In genomic region chr7:98291717-98292116, GRCh38 we compare ENCODE assay signal across 16 cellular contexts. TPM values are rescaled to one million over a fixed set of nuclear protein-coding genes. Genes with fewer than 3 reads are reported as not detected.
DNase-seq lines count a peak whose midpoint lies in the region; ATAC-seq and TF ChIP-seq lines count a peak whose summit lies in the region.
"Had no signal": no experiment of that assay in that cellular context is flagged by ENCODE, and none has a peak within 500 bp of the region (broad histone marks: within the 10 kb centered on the region; RNA-seq: fewer than 3 reads in every experiment).

No MANE protein-coding gene starts in this region.

- intact Hi-C loops in IMR-90 (cut with micrococcal nuclease), result no loop called here

- H3K4me3 ChIP-seq in IMR-90 (ENCODE audit: insufficient read depth, low read depth, low read length) (no peak overlapping the region), choroid plexus epithelial cell (ENCODE audit: low read depth, low read length) (no peak overlapping the region)
- H3K4me3 ChIP-seq: coronary artery, Peyer's patch had no signal

- in situ Hi-C loops in IMR-90 (cut with MboI; ENCODE audit: low sequenced_read_pairs), result no loop called here

- no peak for ATAC-seq in IMR-90 (ENCODE audit: low read depth)
- ATAC-seq in activated CD8-positive, alpha-beta memory T cell treated with anti-CD3 and anti-CD28 coated beads, Interleukin-2, amount 10 ng/mL, durations not matched to agents 7 days and 5 days, result no peak

- no peak overlapping the region for H3K9ac ChIP-seq in IMR-90 (ENCODE audit: low read depth, low read length)

- H2BK5ac ChIP-seq in IMR-90 (ENCODE audit: low read depth, low read length, poor library complexity, severe bottlenecking), result no peak overlapping the region

- H4K20me1 ChIP-seq in IMR-90 (ENCODE audit: insufficient read depth, low read length), result peaks cover 74% of the 10 kb centered on the region

- H3K27ac Mint-ChIP-seq in osteocyte (ENCODE audit: unreplicated experiment), result no peak overlapping the region
- H3K27ac Mint-ChIP-seq in activated CD8-positive, alpha-beta memory T cell treated with anti-CD3 and anti-CD28 coated beads, Interleukin-2, amount 10 ng/mL, durations not matched to agents 7 days and 5 days, result no peak overlapping the region
- H3K27ac Mint-ChIP-seq: activated naive CD8-positive, alpha-beta T cell; natural killer cell had no signal

- H3K27ac ChIP-seq in IMR-90 (ENCODE audit: insufficient read depth, low read length), result no peak overlapping the region
- H3K27ac ChIP-seq: coronary artery, Peyer's patch had no signal

- no peak overlapping the region for H2BK120ac ChIP-seq in IMR-90 (ENCODE audit: low read depth, low read length)

- H3K9me3 Mint-ChIP-seq in osteocyte (ENCODE audit: unreplicated experiment), result no peaks in the 10 kb centered on the region
- H3K9me3 Mint-ChIP-seq in activated CD8-positive, alpha-beta memory T cell treated with anti-CD3 and anti-CD28 coated beads, Interleukin-2, amount 10 ng/mL, durations not matched to agents 7 days and 5 days (ENCODE audit: low read depth), result no peaks in the 10 kb centered on the region
- H3K9me3 Mint-ChIP-seq: natural killer cell had no signal

- H3K18ac ChIP-seq in IMR-90 (ENCODE audit: low read depth, low read length), result no peak overlapping the region

- dilution Hi-C loops in IMR-90 (cut with HindIII; ENCODE audit: low sequenced_read_pairs, unreplicated experiment), result no loop called here

- no peak overlapping the region for H2AFZ ChIP-seq in IMR-90 (replicated peaks; ENCODE audit: low read length, poor library complexity)

- peak overlapping the region; percentile 9 for H2AK9ac ChIP-seq in IMR-90 (replicated peaks; ENCODE audit: low read depth, low read length, poor library complexity)

- DNase-seq in DMS53 (lab: John Stamatoyannopoulos, UW) (peak; percentile 19), DMS53 treated with DMSO at 0.1 percent for 48 hours (lab: John Stamatoyannopoulos, UW; ENCODE audit: unreplicated experiment) (no peak), IMR-90 (no peak), choroid plexus epithelial cell (ENCODE audit: low read depth) (no peak), osteocyte (ENCODE audit: extremely low spot score, unreplicated experiment) (no peak), AG08395 (ENCODE audit: low spot score) (no peak), OCI-M2 (lab: John Stamatoyannopoulos, UW; ENCODE audit: unreplicated experiment) (no peak)
- DNase-seq in activated CD8-positive, alpha-beta memory T cell treated with anti-CD3 and anti-CD28 coated beads, Interleukin-2, amount 10 ng/mL, durations not matched to agents 7 days and 5 days, result no peak
- DNase-seq: 8988T, islet precursor cell, natural killer cell, NCI-H2171, Peyer's patch, small intestine had no signal

- TF ChIP-seq CTCF in IMR-90 (conservative IDR thresholded peaks at IDR 0.05; ENCODE audit: low read depth, low read length) (0 out of 2 replicates have a peak, but pooled peaks have one; percentile 13), choroid plexus epithelial cell (conservative IDR thresholded peaks at IDR 0.05; ENCODE audit: low read depth, low read length) (peak; percentile 42), osteocyte (IDR thresholded peaks at IDR 0.05) (peak; percentile 10)

- peaks cover 4% of the 10 kb centered on the region for H3K9me1 ChIP-seq in IMR-90 (ENCODE audit: insufficient read depth, low read length)

- H3K79me1 ChIP-seq in IMR-90 (ENCODE audit: low read depth in 1 of 2, low read length in 2 of 2), result peaks cover 12 to 69% of the 10 kb centered on the region in 2 experiments

- H2BK15ac ChIP-seq in IMR-90 (ENCODE audit: low read depth, low read length), result no peak overlapping the region

- no peak for TF ChIP-seq POLR2A in IMR-90 (IDR thresholded peaks at IDR 0.05; ENCODE audit: low read depth, low read length)

- no peak overlapping the region for H2BK20ac ChIP-seq in IMR-90 (ENCODE audit: low read depth, low read length)

- no peak overlapping the region for H4K5ac ChIP-seq in IMR-90 (ENCODE audit: low read depth, low read length)

- peaks cover 5% of the 10 kb centered on the region; the same call in 1 of the 2 replicates for H3K4me1 ChIP-seq in IMR-90 (ENCODE audit: control insufficient read depth, insufficient read depth, low read length)

- no peak overlapping the region for H3K4me2 ChIP-seq in IMR-90 (ENCODE audit: low read depth, low read length)

- H3K36me3 Mint-ChIP-seq in osteocyte (ENCODE audit: unreplicated experiment), result peaks cover 18% of the 10 kb centered on the region
- H3K36me3 Mint-ChIP-seq in activated CD8-positive, alpha-beta memory T cell treated with anti-CD3 and anti-CD28 coated beads, Interleukin-2, amount 10 ng/mL, durations not matched to agents 7 days and 5 days, result no peaks in the 10 kb centered on the region
- H3K36me3 Mint-ChIP-seq: activated naive CD8-positive, alpha-beta T cell; natural killer cell had no signal

- no peaks in the 10 kb centered on the region for H3K9me3 ChIP-seq in IMR-90 (ENCODE audit: control insufficient read depth, insufficient read depth, low read length)
- H3K9me3 ChIP-seq: Peyer's patch had no signal

- no peak overlapping the region for H3K23ac ChIP-seq in IMR-90 (ENCODE audit: low read depth, low read length)

- H3K27me3 ChIP-seq in IMR-90 (ENCODE audit: control insufficient read depth, insufficient read depth, low read length), result no peaks in the 10 kb centered on the region
- H3K27me3 ChIP-seq: Peyer's patch had no signal

- H3K27me3 Mint-ChIP-seq in osteocyte (ENCODE audit: unreplicated experiment), result no peaks in the 10 kb centered on the region
- H3K27me3 Mint-ChIP-seq in activated CD8-positive, alpha-beta memory T cell treated with anti-CD3 and anti-CD28 coated beads, Interleukin-2, amount 10 ng/mL, durations not matched to agents 7 days and 5 days, result no peaks in the 10 kb centered on the region
- H3K27me3 Mint-ChIP-seq: activated naive CD8-positive, alpha-beta T cell had no signal

- POLR2A ChIA-PET in IMR-90 (lab: Charles Lee; ENCODE audit: unreplicated experiment), result no interaction called here

- peaks cover 31% of the 10 kb centered on the region for H3K4me1 Mint-ChIP-seq in osteocyte (ENCODE audit: unreplicated experiment)
- peaks cover 1% of the 10 kb centered on the region for H3K4me1 Mint-ChIP-seq in activated CD8-positive, alpha-beta memory T cell treated with anti-CD3 and anti-CD28 coated beads, Interleukin-2, amount 10 ng/mL, durations not matched to agents 7 days and 5 days
- H3K4me1 Mint-ChIP-seq: natural killer cell had no signal

- H2AK5ac ChIP-seq in IMR-90 (ENCODE audit: low read depth, low read length), result no peak overlapping the region

- H3K36me3 ChIP-seq in IMR-90 (ENCODE audit: control insufficient read depth, insufficient read depth, low read length), result peaks cover 56% of the 10 kb centered on the region

- H3K56ac ChIP-seq in IMR-90 (ENCODE audit: extremely low read depth, insufficient read depth, low read length), result no peak overlapping the region

- no peak overlapping the region for H3K4ac ChIP-seq in IMR-90 (ENCODE audit: low read depth, low read length)

- TF ChIP-seq RAD21 in IMR-90 (IDR thresholded peaks at IDR 0.05; ENCODE audit: low read length), result no peak

- H3K4me3 Mint-ChIP-seq in osteocyte (ENCODE audit: unreplicated experiment), result no peak overlapping the region
- H3K4me3 Mint-ChIP-seq in activated CD8-positive, alpha-beta memory T cell treated with anti-CD3 and anti-CD28 coated beads, Interleukin-2, amount 10 ng/mL, durations not matched to agents 7 days and 5 days, result no peak overlapping the region
- H3K4me3 Mint-ChIP-seq: activated naive CD8-positive, alpha-beta T cell; natural killer cell had no signal

- no peak overlapping the region for H4K8ac ChIP-seq in IMR-90 (ENCODE audit: low read depth in 2 of 2, low read length in 2 of 2)

- H4K91ac ChIP-seq in IMR-90 (ENCODE audit: insufficient read depth, low read depth, low read length), result no peak overlapping the region

- BruUV-seq in IMR-90 (replicated peaks; lab: Mats Ljungman, UMichigan), result no TSS peak

- CTCF ChIA-PET in IMR-90 (lab: Yijun Ruan, JAX), result no interaction called here
- CTCF ChIA-PET in activated CD8-positive, alpha-beta memory T cell treated with anti-CD3 and anti-CD28 coated beads, Interleukin-2, amount 10 ng/mL, durations not matched to agents 7 days and 5 days (lab: Charles Lee), result no interaction called here

- WGBS in IMR-90 (ENCODE audit: extremely low coverage in 2 of 2, insufficient read length in 1 of 2), 2 experiments, result no CpG with 5 or more reads among the region's 7 CpGs

- H3K14ac ChIP-seq in IMR-90 (replicated peaks; ENCODE audit: low read depth, low read length), result no peak overlapping the region

TF ChIP-seq in IMR-90, 13 proteins besides CTCF, POLR2A, EP300 and RAD21 (continues in another document):
- TF ChIP-seq MXI1 (IDR thresholded peaks at IDR 0.05; ENCODE audit: borderline replicate concordance, low read depth, low read length) (no peak), USF2 (IDR thresholded peaks at IDR 0.05; ENCODE audit: low read depth, low read length) (no peak), SMC3 (IDR thresholded peaks at IDR 0.05; ENCODE audit: low read depth, low read length) (no peak), NFE2L2 (IDR thresholded peaks at IDR 0.05; ENCODE audit: low read depth, low read length) (no peak), FOS (IDR thresholded peaks at IDR 0.05; ENCODE audit: low read depth, low read length) (no peak), CHD1 (IDR thresholded peaks at IDR 0.05; ENCODE audit: low read depth, low read length) (no peak), MAZ (IDR thresholded peaks at IDR 0.05; ENCODE audit: borderline replicate concordance, low read depth, low read length) (no peak)

RNA-seq across cellular contexts. Expression of gene BRI3, which starts 10.2 kb away (rescaled TPM):
- total RNA-seq in IMR-90 (2012; rRNA removed), result 24.7 and 30.6 TPM in 2 replicates
- polyA plus RNA-seq in IMR-90 (2012; rRNA removed), result 68.3 and 91.3 TPM in 2 replicates
- polyA plus RNA-seq in IMR-90 (2012; cell fraction: cytosol; rRNA removed), result 81.9 and 90.8 TPM in 2 replicates
- 23.2 and 48.0 TPM in 2 replicates for polyA plus RNA-seq in IMR-90 (2012; cell fraction: nucleus; rRNA removed; ENCODE audit: low replicate concordance)
- total RNA-seq in osteocyte, result 344 and 379 TPM in 2 replicates
- total RNA-seq in activated CD8-positive, alpha-beta memory T cell treated with anti-CD3 and anti-CD28 coated beads, Interleukin-2, amount 10 ng/mL, durations not matched to agents 7 days and 5 days, result 10 to 100 TPM; 38.3 to 43.5 TPM

RNA-seq across cellular contexts. Expression of gene TECPR1, which starts 39.7 kb away (rescaled TPM):
- total RNA-seq in IMR-90 (2012; rRNA removed) (6.9 and 14.7 TPM in 2 replicates), osteocyte (33.6 and 38.7 TPM in 2 replicates)
- 10.6 and 11.5 TPM in 2 replicates for polyA plus RNA-seq in IMR-90 (2012; rRNA removed)
- polyA plus RNA-seq in IMR-90 (2012; cell fraction: cytosol; rRNA removed), result 6.5 and 9.9 TPM in 2 replicates
- polyA plus RNA-seq in IMR-90 (2012; cell fraction: nucleus; rRNA removed; ENCODE audit: low replicate concordance), result 18.6 and 48.0 TPM in 2 replicates
- total RNA-seq in activated CD8-positive, alpha-beta memory T cell treated with anti-CD3 and anti-CD28 coated beads, Interleukin-2, amount 10 ng/mL, durations not matched to agents 7 days and 5 days, result 10 to 100 TPM; 45.6 to 60.7 TPM
